ENCODE assay signal across 8 cellular contexts in the genomic region with DNA sequence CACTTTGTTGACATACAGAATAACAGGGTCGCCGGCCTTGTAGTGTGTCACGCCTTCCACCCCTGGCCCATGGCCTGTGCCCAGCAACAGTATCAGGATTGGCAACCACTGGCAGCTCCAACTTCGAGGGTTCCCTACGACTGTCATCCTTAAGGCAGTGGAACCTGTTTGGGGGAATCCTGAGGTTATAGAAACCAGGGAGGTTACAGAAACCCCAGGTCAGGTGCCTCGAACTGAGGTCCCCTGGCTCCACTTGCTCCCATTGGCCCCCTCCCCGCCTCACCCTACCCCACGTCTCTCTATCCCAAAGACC. TPM values are rescaled to one million over a fixed set of nuclear protein-coding genes. Genes with fewer than 3 reads are reported as not detected.
DNase-seq lines count a peak whose midpoint lies in the region; TF ChIP-seq lines count a peak whose summit lies in the region.

No MANE protein-coding gene starts in this region.

- peak overlapping the region; percentile 95 for H2AFZ ChIP-seq in mammary epithelial cell (ENCODE audit: low read depth, low read length)

- dilution Hi-C loops in mammary epithelial cell (cut with HindIII; ENCODE audit: low sequenced_read_pairs): no loop called here

- H3K9ac ChIP-seq in mammary epithelial cell (ENCODE audit: insufficient read depth, low read length): peak overlapping the region; percentile 93

- H3K4me3 Mint-ChIP-seq in activated naive CD4-positive, alpha-beta T cell treated with anti-CD3 and anti-CD28 coated beads, Interleukin-2, amount 50 U/mL, for 24 hours: peak overlapping the region; percentile 94

- H3K27me3 Mint-ChIP-seq in activated naive CD4-positive, alpha-beta T cell treated with anti-CD3 and anti-CD28 coated beads, Interleukin-2, amount 50 U/mL, for 24 hours: no peaks in the 10 kb centered on the region

- peak overlapping the region; percentile 57 for H3K27ac Mint-ChIP-seq in activated naive CD4-positive, alpha-beta T cell treated with anti-CD3 and anti-CD28 coated beads, Interleukin-2, amount 50 U/mL, for 24 hours

- peak overlapping the region; percentile 84 to 90 (median 85) for H3K4me3 ChIP-seq in mammary epithelial cell (replicated peaks in 1 of 3; ENCODE audit: insufficient read depth in 1 of 3, low read depth in 2 of 3, low read length in 3 of 3)
- peak overlapping the region; percentile 78 for H3K4me3 ChIP-seq in mesodermal cell (ENCODE audit: extremely low read depth, insufficient read depth, low read length, poor library complexity, severe bottlenecking)
- peak overlapping the region; percentile 67 for H3K4me3 ChIP-seq in urinary bladder (ENCODE audit: low read depth, low read length)

- H3K36me3 ChIP-seq in mammary epithelial cell (ENCODE audit: insufficient read depth, low read length) (peaks cover 3% of the 10 kb centered on the region), mesodermal cell (ENCODE audit: control insufficient read depth, insufficient read depth, low read length) (peaks cover 46% of the 10 kb centered on the region), urinary bladder (ENCODE audit: insufficient read depth) (no peaks in the 10 kb centered on the region)

- no peak for TF ChIP-seq CTCF in mammary epithelial cell (conservative IDR thresholded peaks at IDR 0.05 in 1 of 2, IDR thresholded peaks at IDR 0.05 in 1 of 2; ENCODE audit: extremely low read depth in 1 of 2, insufficient read depth in 1 of 2, low read depth in 1 of 2, low read length in 2 of 2)

- peaks cover 57% of the 10 kb centered on the region for H3K79me2 ChIP-seq in mammary epithelial cell (ENCODE audit: insufficient read depth, low read length)

- CTCF ChIA-PET in mammary epithelial cell (lab: Charles Lee; ENCODE audit: low non-redundant PET): no interaction called here

- no peak for DNase-seq in activated naive CD4-positive, alpha-beta T cell treated with anti-CD3 and anti-CD28 coated beads, Interleukin-2, amount 50 U/mL, for 16 hours
- DNase-seq in mammary epithelial cell (no peak), NK-92 (lab: John Stamatoyannopoulos, UW; ENCODE audit: unreplicated experiment) (no peak), NCI-H2196 treated with DMSO at 0.1 percent for 48 hours (lab: John Stamatoyannopoulos, UW; ENCODE audit: unreplicated experiment) (no peak), globus pallidus (ENCODE audit: low spot score) (no peak)

- in situ Hi-C loops in mammary epithelial cell (cut with MboI; ENCODE audit: low sequenced_read_pairs in 2 of 2): no loop called here

- BruUV-seq in mammary epithelial cell (replicated peaks; lab: Mats Ljungman, UMichigan): no TSS peak

- H3K27ac ChIP-seq in mammary epithelial cell (ENCODE audit: insufficient read depth, low read depth, low read length) (peak overlapping the region; percentile 92), mesodermal cell (ENCODE audit: low read depth, low read length, severe bottlenecking) (peak overlapping the region; percentile 98), urinary bladder (ENCODE audit: low read depth) (peak overlapping the region; percentile 94)

- WGBS in mammary epithelial cell (ENCODE audit: low coverage, missing lambda C conversion rate): 44% methylated on average over 6 of the region's 8 CpGs
- WGBS in mesodermal cell (ENCODE audit: insufficient coverage in 2 of 2), 2 experiments: 58 to 90% methylated on average over 7 to 8 of the region's 8 CpGs
- 56% methylated on average over 8 of the region's 8 CpGs for WGBS in urinary bladder

- no peaks in the 10 kb centered on the region for H3K9me3 Mint-ChIP-seq in activated naive CD4-positive, alpha-beta T cell treated with anti-CD3 and anti-CD28 coated beads, Interleukin-2, amount 50 U/mL, for 24 hours

- no peaks in the 10 kb centered on the region for H4K20me1 ChIP-seq in mammary epithelial cell (ENCODE audit: insufficient read depth, low read length)

- H3K4me2 ChIP-seq in mammary epithelial cell (ENCODE audit: insufficient read depth, low read depth, low read length): peak overlapping the region; percentile 96

- H3K36me3 Mint-ChIP-seq in activated naive CD4-positive, alpha-beta T cell treated with anti-CD3 and anti-CD28 coated beads, Interleukin-2, amount 50 U/mL, for 24 hours: peaks cover 8% of the 10 kb centered on the region

- H3K27me3 ChIP-seq in mammary epithelial cell (ENCODE audit: insufficient read depth, low read length): no peaks in the 10 kb centered on the region

- no peaks in the 10 kb centered on the region for H3K9me3 ChIP-seq in mammary epithelial cell (replicated peaks; ENCODE audit: insufficient read depth, low read length)
- H3K9me3 ChIP-seq in mesodermal cell (ENCODE audit: control insufficient read depth, low read length): no peaks in the 10 kb centered on the region

- peaks cover 60% of the 10 kb centered on the region for H3K4me1 Mint-ChIP-seq in activated naive CD4-positive, alpha-beta T cell treated with anti-CD3 and anti-CD28 coated beads, Interleukin-2, amount 50 U/mL, for 24 hours

- intact Hi-C loops in mammary epithelial cell (cut with micrococcal nuclease): loop anchor here (2.0 kb wide), 1 partner anchor 48 kb away; the partner anchor contains the start of gene TINF2

- H3K4me1 ChIP-seq in mammary epithelial cell (ENCODE audit: insufficient read depth, low read length): peaks cover 14% of the 10 kb centered on the region
- H3K4me1 ChIP-seq in mesodermal cell (ENCODE audit: control insufficient read depth, insufficient read depth, low read length, poor library complexity, severe bottlenecking): peaks cover 3% of the 10 kb centered on the region
- H3K4me1 ChIP-seq in urinary bladder (ENCODE audit: insufficient read depth): peaks cover 1% of the 10 kb centered on the region

RNA-seq across cellular contexts. Expression of gene TM9SF1, which starts 0.4 kb away (rescaled TPM):
- total RNA-seq in mammary epithelial cell (10 to 100 TPM; 50.9 to 64.2 TPM), urinary bladder (30.4 TPM)
- polyA plus RNA-seq in mammary epithelial cell (46.1 TPM), urinary bladder (48.1 TPM)
- polyA minus RNA-seq in mammary epithelial cell: 19.9 TPM
- polyA plus RNA-seq in mesodermal cell (2013, experiment 1 of 2): 42.1 TPM
- polyA plus RNA-seq in mesodermal cell (2013, experiment 2 of 2): 37.1 TPM

RNA-seq across cellular contexts. Expression of gene IPO4, which starts 6.2 kb away (rescaled TPM):
- total RNA-seq in mammary epithelial cell (10 to 100 TPM; 44.2 to 60.2 TPM), urinary bladder (9.8 TPM)
- polyA plus RNA-seq in mammary epithelial cell (35.1 TPM), urinary bladder (24.3 TPM)
- polyA minus RNA-seq in mammary epithelial cell: 75.4 TPM
- 29.0 TPM for polyA plus RNA-seq in mesodermal cell (2013, experiment 1 of 2)
- 19.5 TPM for polyA plus RNA-seq in mesodermal cell (2013, experiment 2 of 2)

RNA-seq across cellular contexts. Expression of gene TSSK4, which starts 10.7 kb away (rescaled TPM):
- total RNA-seq in mammary epithelial cell (under 1 TPM in 1 of 2 donors, not detected in 1; 0.96 TPM), urinary bladder (0.26 TPM)
- polyA plus RNA-seq in mammary epithelial cell (not detected), urinary bladder (0.11 TPM)
- polyA minus RNA-seq in mammary epithelial cell: not detected
- polyA plus RNA-seq in mesodermal cell (2013, experiment 1 of 2): not detected
- not detected for polyA plus RNA-seq in mesodermal cell (2013, experiment 2 of 2)

RNA-seq across cellular contexts. Expression of gene CHMP4A, which starts 18.5 kb away (rescaled TPM):
- total RNA-seq in mammary epithelial cell (10 to 100 TPM; 25.3 to 51.5 TPM), urinary bladder (22.5 TPM)
- polyA plus RNA-seq in mammary epithelial cell (61.2 TPM), urinary bladder (111 TPM)
- 1.9 TPM for polyA minus RNA-seq in mammary epithelial cell
- polyA plus RNA-seq in mesodermal cell (2013, experiment 1 of 2): 33.8 TPM
- 34.7 TPM for polyA plus RNA-seq in mesodermal cell (2013, experiment 2 of 2)

RNA-seq across cellular contexts. Expression of gene MDP1, which starts 21.0 kb away (rescaled TPM):
- total RNA-seq in mammary epithelial cell (10 to 100 TPM in 1 of 2 donors, 1 to 10 TPM in 1; 6.5 to 12.0 TPM), urinary bladder (15.1 TPM)
- polyA plus RNA-seq in mammary epithelial cell (7.7 TPM), urinary bladder (29.1 TPM)
- polyA minus RNA-seq in mammary epithelial cell: 15.8 TPM
- polyA plus RNA-seq in mesodermal cell (2013, experiment 1 of 2): 27.2 TPM
- polyA plus RNA-seq in mesodermal cell (2013, experiment 2 of 2): 28.2 TPM
